ENCODE assay signal across 18 cellular contexts in the genomic region with DNA sequence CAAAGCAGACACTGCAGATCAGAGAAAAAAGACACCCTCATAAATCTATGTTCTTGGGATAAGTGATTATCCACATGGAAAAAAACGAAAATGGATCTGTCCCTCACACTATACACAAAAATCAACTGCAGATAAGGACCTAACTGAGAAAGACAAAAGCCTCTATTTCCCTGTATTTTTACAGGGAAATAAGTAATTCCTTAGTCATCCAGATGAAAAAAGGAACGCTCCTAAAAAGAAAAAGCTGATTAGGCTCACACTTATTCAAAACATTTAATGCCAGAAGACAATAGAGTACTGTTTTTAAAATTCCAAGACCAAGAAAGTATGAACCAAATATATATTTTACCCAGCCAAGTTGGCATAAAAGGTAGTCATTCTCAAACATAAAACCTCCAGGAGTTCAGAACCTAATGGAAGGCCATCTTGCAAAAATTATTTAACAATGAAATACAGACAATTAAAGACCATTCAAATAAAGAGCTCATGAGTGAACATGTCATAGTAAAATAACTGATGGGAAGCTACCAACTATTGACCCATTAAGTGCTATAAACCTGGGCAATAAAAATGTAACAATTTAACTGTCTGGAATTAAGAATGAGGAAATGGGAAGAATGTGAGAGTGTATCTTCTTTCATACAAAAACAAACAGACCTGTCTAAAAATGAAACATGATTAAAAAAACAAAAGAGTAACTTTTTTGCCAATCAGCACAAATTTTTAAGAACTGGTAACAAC.
"Had no signal": no experiment of that assay in that cellular context is flagged by ENCODE, and none has a peak within 500 bp of the region (broad histone marks: within the 10 kb centered on the region; RNA-seq: fewer than 3 reads in every experiment).

No MANE protein-coding gene starts in this region.

- H3K9me3 ChIP-seq: colonic mucosa, neutrophil had no signal

- H3K4me3 ChIP-seq: colonic mucosa, lower lobe of right lung, spleen, tibial nerve, vagina had no signal

- H3K27ac ChIP-seq: colonic mucosa, lower lobe of right lung, neutrophil, spleen, tibial nerve, vagina, VCaP had no signal

- H3K4me1 ChIP-seq: colonic mucosa, lower lobe of right lung, spleen, tibial nerve, vagina had no signal

- H3K27me3 ChIP-seq: colonic mucosa, neutrophil, spleen, tibial nerve, vagina had no signal

- H3K36me3 ChIP-seq: colonic mucosa had no signal

- ATAC-seq: lower lobe of right lung; right cardiac atrium; stimulated activated memory B cell treated with anti-CD40 and anti-IgM and Interleukin-4, amounts not matched to agents 10 μg/mL and 1 μg/mL and 100 μg/mL, for 72 hours had no signal

- DNase-seq: activated CD4-positive, alpha-beta memory T cell treated with anti-CD3 and anti-CD28 coated beads for 36 hours; activated naive CD8-positive, alpha-beta T cell treated with anti-CD3 and anti-CD28 coated beads, Interleukin-2, amount 10 ng/mL, durations not matched to agents 7 days and 5 days; activated T-cell treated with anti-CD3 and anti-CD28 coated beads, Interleukin-2, amount 50 U/mL, for 48 hours; anterior cingulate cortex; colonic mucosa; effector CD8-positive, alpha-beta T cell; lower lobe of right lung; midbrain; naive B cell; right cardiac atrium; spleen; stimulated activated CD4-positive, alpha-beta T cell treated with anti-CD3 and anti-CD28 coated beads, Interleukin-1b, Interleukin-23, amount 100 ng/mL, for 48 hours; T1000 had no signal
